ENCODE assay signal across 22 cellular contexts in genomic region chr1:217524787-217525520, GRCh38.
DNase-seq lines count a peak whose midpoint lies in the region; ATAC-seq, FAIRE-seq and TF ChIP-seq lines count a peak whose summit lies in the region.
"Had no signal": no experiment of that assay in that cellular context is flagged by ENCODE, and none has a peak within 500 bp of the region (broad histone marks: within the 10 kb centered on the region; RNA-seq: fewer than 3 reads in every experiment).

No MANE protein-coding gene starts in this region.

- TF ChIP-seq EP300 in K562 (IDR thresholded peaks at IDR 0.05; ENCODE audit: low read length) = no peak

- WGBS in K562 (ENCODE audit: insufficient coverage, low coverage, missing lambda C conversion rate) = 6% methylated on average over 2 of the region's 4 CpGs

- no peaks in the 10 kb centered on the region for H3K4me1 Mint-ChIP-seq in CD8-positive, alpha-beta memory T cell
- H3K4me1 Mint-ChIP-seq: activated CD8-positive, alpha-beta memory T cell treated with anti-CD3 and anti-CD28 coated beads, Interleukin-2, amount 10 ng/mL, durations not matched to agents 7 days and 5 days; nephron had no signal

- H3K27ac ChIP-seq in K562 (ENCODE audit: extremely low read depth, low read depth, low read length) (no peak overlapping the region), cardiac muscle cell (peak overlapping the region; percentile 57)
- no peak overlapping the region for H3K27ac ChIP-seq in CD8-positive, alpha-beta memory T cell (ENCODE audit: low read depth, low read length)
- H3K27ac ChIP-seq: adrenal gland had no signal

- no peak overlapping the region for H2AFZ ChIP-seq in K562 (ENCODE audit: low read depth, low read length)

- peak; percentile 55 for DNase-seq in A172 (ENCODE audit: low spot score)
- DNase-seq in HCEC 1CT = peak; percentile 55
- no peak for DNase-seq in K562 (ENCODE audit: extremely low read depth in 1 of 4, low spot score in 3 of 4)
- peak; percentile 2 to 54 for DNase-seq in cardiac muscle cell (ENCODE audit: low read depth in 1 of 2, low spot score in 1 of 2)
- no peak for DNase-seq in GM20000 (ENCODE audit: low spot score)
- no peak for DNase-seq in 8988T
- DNase-seq in CD8-positive, alpha-beta memory T cell = no peak
- DNase-seq: activated CD8-positive, alpha-beta memory T cell treated with anti-CD3 and anti-CD28 coated beads, Interleukin-2, amount 10 ng/mL, durations not matched to agents 7 days and 5 days; adrenal gland; AML-193; Calu3; heart left ventricle; MV-4-11; NCI-H2029 treated with DMSO at 0.1 percent for 48 hours; NCI-H524 treated with DMSO at 0.1 percent for 48 hours; stimulated activated CD4-positive, alpha-beta T cell treated with anti-CD3 and anti-CD28 coated beads, Interleukin-15, amount 100 ng/mL, for 24 hours; stimulated activated naive CD4-positive, alpha-beta T cell treated with Interleukin-2 at 50 U/mL for 16 hours had no signal

- H3K9ac ChIP-seq in K562 (ENCODE audit: insufficient read depth in 1 of 2, low read depth in 2 of 2, low read length in 2 of 2) = no peak overlapping the region

- ATAC-seq in K562 = no peak
- ATAC-seq in GM19455 (IDR thresholded peaks at IDR 0.05; ENCODE audit: unreplicated experiment) = no peak
- ATAC-seq: activated CD8-positive, alpha-beta memory T cell treated with anti-CD3 and anti-CD28 coated beads, Interleukin-2, amount 10 ng/mL, durations not matched to agents 7 days and 5 days had no signal

- H3K36me3 Mint-ChIP-seq in CD8-positive, alpha-beta memory T cell = peaks cover 0 to 17% (median 8%) of the 10 kb centered on the region in 3 donors

- no peaks in the 10 kb centered on the region for H4K20me1 ChIP-seq in K562 (replicated peaks; ENCODE audit: control insufficient read depth, insufficient read depth, low read length)

- no peaks in the 10 kb centered on the region for H3K27me3 ChIP-seq in K562 (ENCODE audit: control insufficient read depth in 2 of 2, insufficient read depth in 2 of 2, low read length in 2 of 2)
- no peaks in the 10 kb centered on the region for H3K27me3 ChIP-seq in cardiac muscle cell
- no peaks in the 10 kb centered on the region for H3K27me3 ChIP-seq in CD8-positive, alpha-beta memory T cell (ENCODE audit: insufficient read depth, low read length, poor library complexity, severe bottlenecking)
- H3K27me3 ChIP-seq: adrenal gland, heart left ventricle had no signal

- no peaks in the 10 kb centered on the region for H3K9me1 ChIP-seq in K562 (ENCODE audit: control insufficient read depth, insufficient read depth, low read length)

- CTCF ChIA-PET in K562 (lab: Yijun Ruan, JAX; ENCODE audit: low intra/inter-chr PET ratio) = no interaction called here
- CTCF ChIA-PET in CD8-positive, alpha-beta memory T cell (lab: Charles Lee) = no interaction called here

- H3K4me3 Mint-ChIP-seq in CD8-positive, alpha-beta memory T cell = no peak overlapping the region
- H3K4me3 Mint-ChIP-seq: activated CD8-positive, alpha-beta memory T cell treated with anti-CD3 and anti-CD28 coated beads, Interleukin-2, amount 10 ng/mL, durations not matched to agents 7 days and 5 days; memory B cell; nephron; T-helper 2 cell treated with Interferon-gamma antibody and Interleukin-4, amounts not matched to agents 5 μg/mL and 100 μg/mL, for 36 hours had no signal

- in situ Hi-C loops in K562 (cut with MboI) = no loop called here

- H3K27me3 Mint-ChIP-seq in CD8-positive, alpha-beta memory T cell = no peaks in the 10 kb centered on the region
- H3K27me3 Mint-ChIP-seq: activated CD8-positive, alpha-beta memory T cell treated with anti-CD3 and anti-CD28 coated beads, Interleukin-2, amount 10 ng/mL, durations not matched to agents 7 days and 5 days; memory B cell had no signal

- no peaks in the 10 kb centered on the region; the same call in 1 of the 2 replicates for H3K9me3 ChIP-seq in K562 (replicated peaks; ENCODE audit: control insufficient read depth, insufficient read depth, low read depth, low read length)
- peaks cover 5% of the 10 kb centered on the region for H3K9me3 ChIP-seq in cardiac muscle cell (ENCODE audit: low read depth)
- no peaks in the 10 kb centered on the region for H3K9me3 ChIP-seq in CD8-positive, alpha-beta memory T cell (ENCODE audit: low read length)
- H3K9me3 ChIP-seq: adrenal gland, heart left ventricle had no signal

- no peak overlapping the region for H3K27ac Mint-ChIP-seq in CD8-positive, alpha-beta memory T cell
- H3K27ac Mint-ChIP-seq: activated CD8-positive, alpha-beta memory T cell treated with anti-CD3 and anti-CD28 coated beads, Interleukin-2, amount 10 ng/mL, durations not matched to agents 7 days and 5 days; memory B cell; nephron; T-helper 2 cell treated with Interferon-gamma antibody and Interleukin-4, amounts not matched to agents 5 μg/mL and 100 μg/mL, for 36 hours had no signal

- no peak for TF ChIP-seq POLR2A in K562 (conservative IDR thresholded peaks at IDR 0.05)

- FAIRE-seq in K562 (lab: Jason Lieb, UNC) = no peak
- FAIRE-seq: urothelium cell line had no signal

- H3K4me3 ChIP-seq in K562 (no peak overlapping the region), cardiac muscle cell (no peak overlapping the region)
- no peak overlapping the region for H3K4me3 ChIP-seq in CD8-positive, alpha-beta memory T cell (ENCODE audit: low read length)
- H3K4me3 ChIP-seq: adrenal gland, heart left ventricle had no signal

- H3K4me1 ChIP-seq in K562 (replicated peaks in 1 of 2; ENCODE audit: control insufficient read depth in 2 of 2, insufficient read depth in 2 of 2, low read length in 2 of 2) = no peaks in the 10 kb centered on the region
- H3K4me1 ChIP-seq in cardiac muscle cell (ENCODE audit: low read depth) = peaks cover 30% of the 10 kb centered on the region
- H3K4me1 ChIP-seq in CD8-positive, alpha-beta memory T cell (ENCODE audit: insufficient read depth, low read length) = no peaks in the 10 kb centered on the region

- POLR2A ChIA-PET in K562 (lab: Yijun Ruan, JAX) = no interaction called here
- POLR2A ChIA-PET in CD8-positive, alpha-beta memory T cell (lab: Charles Lee) = no interaction called here

- H3K36me3 ChIP-seq in K562 (ENCODE audit: control insufficient read depth, insufficient read depth, low read length) = no peaks in the 10 kb centered on the region
- no peaks in the 10 kb centered on the region for H3K36me3 ChIP-seq in cardiac muscle cell
- no peaks in the 10 kb centered on the region for H3K36me3 ChIP-seq in CD8-positive, alpha-beta memory T cell (ENCODE audit: insufficient read depth, low read length)
- H3K36me3 ChIP-seq: adrenal gland, heart left ventricle had no signal

- intact Hi-C loops in K562 (cut with micrococcal nuclease) = no loop called here

- H3K9me3 Mint-ChIP-seq in CD8-positive, alpha-beta memory T cell = no peaks in the 10 kb centered on the region
- H3K9me3 Mint-ChIP-seq: T-helper 2 cell treated with Interferon-gamma antibody and Interleukin-4, amounts not matched to agents 5 μg/mL and 100 μg/mL, for 36 hours had no signal

- no peak for TF ChIP-seq RAD21 in K562 (CRISPR knock-in tag; conservative IDR thresholded peaks at IDR 0.05 in 1 of 2, IDR thresholded peaks at IDR 0.05 in 1 of 2)

- H3K79me2 ChIP-seq in K562 (ENCODE audit: control insufficient read depth, insufficient read depth, low read length) = no peaks in the 10 kb centered on the region

- no peak overlapping the region for H3K4me2 ChIP-seq in K562 (ENCODE audit: insufficient read depth, low read length)

- BruUV-seq in K562 (replicated peaks; lab: Mats Ljungman, UMichigan) = no TSS peak

- no peak for TF ChIP-seq CTCF in K562 (IDR thresholded peaks at IDR 0.05 in 2 of 3, conservative IDR thresholded peaks at IDR 0.05 in 1 of 3; ENCODE audit: insufficient read depth in 2 of 3, low read depth in 1 of 3, low read length in 3 of 3)
- no peak for TF ChIP-seq CTCF in cardiac muscle cell (IDR thresholded peaks at IDR 0.05; ENCODE audit: low read depth, low read length)
- TF ChIP-seq CTCF in GM20000 (IDR thresholded peaks at IDR 0.05; ENCODE audit: extremely low read depth, missing control alignments) = no peak

TF ChIP-seq in K562, 482 proteins besides CTCF, POLR2A, EP300 and RAD21:
- peak; percentile 66 for TF ChIP-seq HNRNPK (IDR thresholded peaks at IDR 0.05; ENCODE audit: low read depth, low read length, poor library complexity, severe bottlenecking)
- no peak for TF ChIP-seq HDAC3 (IDR thresholded peaks at IDR 0.05; ENCODE audit: borderline replicate concordance, partially characterized antibody)
- TF ChIP-seq MAFF (IDR thresholded peaks at IDR 0.05; ENCODE audit: low read length) = no peak
TF ChIP-seq in K562: peak in this region for 1.

Comparison
In these comparisons a context has a peak if more than half of its experiments do, and no peak if none do; other contexts are left out.
1. DNase-seq: peak in A172 (single experiment), HCEC 1CT (single experiment) and cardiac muscle cell (2 of 2); none in K562 (0 of 4), GM20000 (single experiment), 8988T (single experiment) and CD8-positive, alpha-beta memory T cell (0 of 5).